1 cellular context compared by ENCODE assay signal in the genomic region with DNA sequence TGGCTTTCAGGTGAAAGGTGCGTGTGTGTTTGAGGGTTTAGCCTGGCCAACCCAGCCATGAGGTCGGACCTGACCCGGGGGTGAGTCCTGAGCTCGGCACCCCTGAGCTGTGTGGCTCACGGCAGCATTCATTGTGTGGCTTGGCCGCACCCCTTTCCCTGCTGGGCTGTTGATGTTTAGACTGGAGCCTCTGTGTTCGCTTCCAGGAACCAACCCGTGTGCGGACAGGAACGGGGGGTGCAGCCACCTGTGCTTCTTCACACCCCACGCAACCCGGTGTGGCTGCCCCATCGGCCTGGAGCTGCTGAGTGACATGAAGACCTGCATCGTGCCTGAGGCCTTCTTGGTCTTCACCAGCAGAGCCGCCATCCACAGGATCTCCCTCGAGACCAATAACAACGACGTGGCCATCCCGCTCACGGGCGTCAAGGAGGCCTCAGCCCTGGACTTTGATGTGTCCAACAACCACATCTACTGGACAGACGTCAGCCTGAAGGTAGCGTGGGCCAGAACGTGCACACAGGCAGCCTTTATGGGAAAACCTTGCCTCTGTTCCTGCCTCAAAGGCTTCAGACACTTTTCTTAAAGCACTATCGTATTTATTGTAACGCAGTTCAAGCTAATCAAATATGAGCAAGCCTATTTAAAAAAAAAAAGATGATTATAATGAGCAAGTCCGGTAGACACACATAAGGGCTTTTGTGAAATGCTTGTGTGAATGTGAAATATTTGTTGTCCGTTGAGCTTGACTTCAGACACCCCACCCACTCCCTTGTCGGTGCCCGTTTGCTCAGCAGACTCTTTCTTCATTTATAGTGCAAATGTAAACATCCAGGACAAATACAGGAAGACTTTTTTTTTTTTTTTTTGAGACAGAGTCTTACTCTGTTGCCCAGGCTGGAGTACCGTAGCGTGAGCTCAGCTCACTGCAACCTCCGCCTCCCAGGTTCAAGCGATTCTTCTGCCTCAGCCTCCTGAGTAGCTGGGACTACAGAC.
TF ChIP-seq lines count a peak whose summit lies in the region.

No MANE protein-coding gene starts in this region.

TF ChIP-seq in endothelial cell of umbilical vein, 7 proteins besides CTCF, POLR2A, EP300 and RAD21:
- TF ChIP-seq MYC (IDR thresholded peaks at IDR 0.05; ENCODE audit: low read depth, low read length) = no peak
- no peak for TF ChIP-seq POLR2AphosphoS5 (IDR thresholded peaks at IDR 0.05; ENCODE audit: insufficient read depth, low read depth, low read length)
- TF ChIP-seq EZH2 (IDR thresholded peaks at IDR 0.05; ENCODE audit: borderline replicate concordance, low read depth, low read length, severe bottlenecking) = no peak
- no peak for TF ChIP-seq JUN (IDR thresholded peaks at IDR 0.05; ENCODE audit: borderline replicate concordance, insufficient read depth, insufficient read length, low read depth)
- no peak for TF ChIP-seq GATA2 (IDR thresholded peaks at IDR 0.05; ENCODE audit: insufficient read depth, insufficient read length, low read depth, low read length)
- TF ChIP-seq, protein P1, sequence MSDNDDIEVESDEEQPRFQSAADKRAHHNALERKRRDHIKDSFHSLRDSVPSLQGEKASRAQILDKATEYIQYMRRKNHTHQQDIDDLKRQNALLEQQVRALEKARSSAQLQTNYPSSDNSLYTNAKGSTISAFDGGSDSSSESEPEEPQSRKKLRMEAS (IDR thresholded peaks at IDR 0.05; ENCODE audit: insufficient read depth, insufficient read length) = no peak
- no peak for TF ChIP-seq FOS (IDR thresholded peaks at IDR 0.05; ENCODE audit: borderline replicate concordance, insufficient read depth, low read length)
